ENCODE assay signal across 1 cellular context in genomic region chr20:30376767-30377658, GRCh38.
A peak's percentile ranks its signal among the peaks of the same experiment; 100 is the strongest.
TF ChIP-seq lines count a peak whose summit lies in the region.

No MANE protein-coding gene starts in this region.

TF ChIP-seq in HepG2, 621 proteins besides CTCF, POLR2A, EP300 and RAD21 (continued from another document and continues in another):
- TF ChIP-seq, protein P1, sequence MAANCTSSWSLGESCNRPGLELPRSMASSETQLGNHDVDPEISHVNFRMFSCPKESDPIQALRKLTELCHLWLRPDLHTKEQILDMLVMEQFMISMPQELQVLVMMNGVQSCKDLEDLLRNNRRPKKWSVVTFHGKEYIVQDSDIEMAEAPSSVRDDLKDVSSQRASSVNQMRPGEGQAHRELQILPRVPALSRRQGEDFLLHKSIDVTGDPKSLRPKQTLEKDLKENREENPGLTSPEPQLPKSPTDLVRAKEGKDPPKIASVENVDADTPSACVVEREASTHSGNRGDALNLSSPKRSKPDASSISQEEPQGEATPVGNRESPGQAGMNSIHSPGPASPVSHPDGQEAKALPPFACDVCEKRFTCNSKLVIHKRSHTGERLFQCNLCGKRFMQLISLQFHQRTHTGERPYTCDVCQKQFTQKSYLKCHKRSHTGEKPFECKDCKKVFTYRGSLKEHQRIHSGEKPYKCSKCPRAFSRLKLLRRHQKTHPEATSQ (CRISPR knock-in tag; IDR thresholded peaks at IDR 0.05; ENCODE audit: borderline replicate concordance) = no peak; the same call in 1 of the 2 replicates
- TF ChIP-seq ZFP62 (CRISPR knock-in tag; IDR thresholded peaks at IDR 0.05) (no peak), ZNF160 (CRISPR knock-in tag; IDR thresholded peaks at IDR 0.05) (peak; percentile 83), SMARCC2 (IDR thresholded peaks at IDR 0.05) (no peak), NFYC (CRISPR knock-in tag; IDR thresholded peaks at IDR 0.05) (no peak), CHD4 (IDR thresholded peaks at IDR 0.05; ENCODE audit: borderline replicate concordance, low read length) (no peak), TBX2 (CRISPR knock-in tag; IDR thresholded peaks at IDR 0.05; ENCODE audit: borderline replicate concordance) (peak; percentile 77; the same call in 1 of the 2 replicates), KLF11 (CRISPR knock-in tag; IDR thresholded peaks at IDR 0.05) (0 out of 2 replicates have a peak, but pooled peaks have one; percentile 71), CENPX (CRISPR knock-in tag; IDR thresholded peaks at IDR 0.05) (no peak), AHR (CRISPR knock-in tag; IDR thresholded peaks at IDR 0.05) (0 out of 2 replicates have a peak, but pooled peaks have one; percentile 79), GATAD1 (CRISPR knock-in tag; IDR thresholded peaks at IDR 0.05) (peak; percentile 90), ZFY (CRISPR knock-in tag; IDR thresholded peaks at IDR 0.05) (peak; percentile 94), ZNF34 (CRISPR knock-in tag; IDR thresholded peaks at IDR 0.05; ENCODE audit: borderline replicate concordance) (no peak), ZNF501 (CRISPR knock-in tag; IDR thresholded peaks at IDR 0.05) (peak; percentile 91), ZNF354B (CRISPR knock-in tag; IDR thresholded peaks at IDR 0.05) (no peak), MXI1 (IDR thresholded peaks at IDR 0.05; ENCODE audit: borderline replicate concordance, low read depth, low read length) (peak; percentile 43; the same call in 1 of the 3 replicates), GATAD2A (CRISPR knock-in tag; IDR thresholded peaks at IDR 0.05) (peak; percentile 49; the same call in 1 of the 2 replicates), DZIP1 (CRISPR knock-in tag; IDR thresholded peaks at IDR 0.05) (no peak; the same call in 1 of the 2 replicates), NRL (CRISPR knock-in tag; IDR thresholded peaks at IDR 0.05; ENCODE audit: borderline replicate concordance) (peak; percentile 89; the same call in 1 of the 2 replicates), SSRP1 (CRISPR knock-in tag; IDR thresholded peaks at IDR 0.05) (no peak), ELF1 (CRISPR knock-in tag; IDR thresholded peaks at IDR 0.05) (peak; percentile 82), ZNF367 (CRISPR knock-in tag; IDR thresholded peaks at IDR 0.05; ENCODE audit: borderline replicate concordance) (no peak), ISL2 (CRISPR knock-in tag; IDR thresholded peaks at IDR 0.05) (peak; percentile 67), SNAI1 (CRISPR knock-in tag; IDR thresholded peaks at IDR 0.05; ENCODE audit: borderline replicate concordance) (no peak), ZBTB49 (CRISPR knock-in tag; IDR thresholded peaks at IDR 0.05; ENCODE audit: borderline replicate concordance) (no peak), SP1 (IDR thresholded peaks at IDR 0.05) (no peak), SP1 (CRISPR knock-in tag; IDR thresholded peaks at IDR 0.05) (peak; percentile 74; the same call in 1 of the 2 replicates), RORA (CRISPR knock-in tag; IDR thresholded peaks at IDR 0.05) (no peak), DMAP1 (CRISPR knock-in tag; IDR thresholded peaks at IDR 0.05) (peak; percentile 82), AGO1 (IDR thresholded peaks at IDR 0.05; ENCODE audit: low read depth, low read length, poor library complexity, severe bottlenecking) (no peak), HNF1B (CRISPR knock-in tag; IDR thresholded peaks at IDR 0.05) (peak; percentile 85), ZNF530 (CRISPR knock-in tag; IDR thresholded peaks at IDR 0.05; ENCODE audit: low read depth) (no peak), MTF2 (CRISPR knock-in tag; IDR thresholded peaks at IDR 0.05; ENCODE audit: borderline replicate concordance) (peak; percentile 71; the same call in 1 of the 2 replicates), HOXA7 (CRISPR knock-in tag; IDR thresholded peaks at IDR 0.05) (no peak), GLI4 (CRISPR knock-in tag; IDR thresholded peaks at IDR 0.05; ENCODE audit: borderline replicate concordance) (no peak; the same call in 1 of the 2 replicates), HBP1 (CRISPR knock-in tag; IDR thresholded peaks at IDR 0.05; ENCODE audit: low read depth) (peak; percentile 95), ZNF543 (CRISPR knock-in tag; IDR thresholded peaks at IDR 0.05) (peak; percentile 59), CCDC6 (CRISPR knock-in tag; IDR thresholded peaks at IDR 0.05) (peak; percentile 87; the same call in 1 of the 2 replicates)
- TF ChIP-seq, protein P2, sequence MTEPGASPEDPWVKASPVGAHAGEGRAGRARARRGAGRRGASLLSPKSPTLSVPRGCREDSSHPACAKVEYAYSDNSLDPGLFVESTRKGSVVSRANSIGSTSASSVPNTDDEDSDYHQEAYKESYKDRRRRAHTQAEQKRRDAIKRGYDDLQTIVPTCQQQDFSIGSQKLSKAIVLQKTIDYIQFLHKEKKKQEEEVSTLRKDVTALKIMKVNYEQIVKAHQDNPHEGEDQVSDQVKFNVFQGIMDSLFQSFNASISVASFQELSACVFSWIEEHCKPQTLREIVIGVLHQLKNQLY (CRISPR knock-in tag; IDR thresholded peaks at IDR 0.05) = no peak
- TF ChIP-seq, protein P3, sequence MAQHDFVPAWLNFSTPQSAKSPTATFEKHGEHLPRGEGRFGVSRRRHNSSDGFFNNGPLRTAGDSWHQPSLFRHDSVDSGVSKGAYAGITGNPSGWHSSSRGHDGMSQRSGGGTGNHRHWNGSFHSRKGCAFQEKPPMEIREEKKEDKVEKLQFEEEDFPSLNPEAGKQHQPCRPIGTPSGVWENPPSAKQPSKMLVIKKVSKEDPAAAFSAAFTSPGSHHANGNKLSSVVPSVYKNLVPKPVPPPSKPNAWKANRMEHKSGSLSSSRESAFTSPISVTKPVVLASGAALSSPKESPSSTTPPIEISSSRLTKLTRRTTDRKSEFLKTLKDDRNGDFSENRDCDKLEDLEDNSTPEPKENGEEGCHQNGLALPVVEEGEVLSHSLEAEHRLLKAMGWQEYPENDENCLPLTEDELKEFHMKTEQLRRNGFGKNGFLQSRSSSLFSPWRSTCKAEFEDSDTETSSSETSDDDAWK (CRISPR knock-in tag; IDR thresholded peaks at IDR 0.05) = no peak
- TF ChIP-seq, protein P4, sequence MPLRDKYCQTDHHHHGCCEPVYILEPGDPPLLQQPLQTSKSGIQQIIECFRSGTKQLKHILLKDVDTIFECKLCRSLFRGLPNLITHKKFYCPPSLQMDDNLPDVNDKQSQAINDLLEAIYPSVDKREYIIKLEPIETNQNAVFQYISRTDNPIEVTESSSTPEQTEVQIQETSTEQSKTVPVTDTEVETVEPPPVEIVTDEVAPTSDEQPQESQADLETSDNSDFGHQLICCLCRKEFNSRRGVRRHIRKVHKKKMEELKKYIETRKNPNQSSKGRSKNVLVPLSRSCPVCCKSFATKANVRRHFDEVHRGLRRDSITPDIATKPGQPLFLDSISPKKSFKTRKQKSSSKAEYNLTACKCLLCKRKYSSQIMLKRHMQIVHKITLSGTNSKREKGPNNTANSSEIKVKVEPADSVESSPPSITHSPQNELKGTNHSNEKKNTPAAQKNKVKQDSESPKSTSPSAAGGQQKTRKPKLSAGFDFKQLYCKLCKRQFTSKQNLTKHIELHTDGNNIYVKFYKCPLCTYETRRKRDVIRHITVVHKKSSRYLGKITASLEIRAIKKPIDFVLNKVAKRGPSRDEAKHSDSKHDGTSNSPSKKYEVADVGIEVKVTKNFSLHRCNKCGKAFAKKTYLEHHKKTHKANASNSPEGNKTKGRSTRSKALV (CRISPR knock-in tag; IDR thresholded peaks at IDR 0.05) = no peak
- TF ChIP-seq, protein P5, sequence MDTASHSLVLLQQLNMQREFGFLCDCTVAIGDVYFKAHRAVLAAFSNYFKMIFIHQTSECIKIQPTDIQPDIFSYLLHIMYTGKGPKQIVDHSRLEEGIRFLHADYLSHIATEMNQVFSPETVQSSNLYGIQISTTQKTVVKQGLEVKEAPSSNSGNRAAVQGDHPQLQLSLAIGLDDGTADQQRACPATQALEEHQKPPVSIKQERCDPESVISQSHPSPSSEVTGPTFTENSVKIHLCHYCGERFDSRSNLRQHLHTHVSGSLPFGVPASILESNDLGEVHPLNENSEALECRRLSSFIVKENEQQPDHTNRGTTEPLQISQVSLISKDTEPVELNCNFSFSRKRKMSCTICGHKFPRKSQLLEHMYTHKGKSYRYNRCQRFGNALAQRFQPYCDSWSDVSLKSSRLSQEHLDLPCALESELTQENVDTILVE (CRISPR knock-in tag; IDR thresholded peaks at IDR 0.05) = peak; percentile 61
- TF ChIP-seq, protein P6, sequence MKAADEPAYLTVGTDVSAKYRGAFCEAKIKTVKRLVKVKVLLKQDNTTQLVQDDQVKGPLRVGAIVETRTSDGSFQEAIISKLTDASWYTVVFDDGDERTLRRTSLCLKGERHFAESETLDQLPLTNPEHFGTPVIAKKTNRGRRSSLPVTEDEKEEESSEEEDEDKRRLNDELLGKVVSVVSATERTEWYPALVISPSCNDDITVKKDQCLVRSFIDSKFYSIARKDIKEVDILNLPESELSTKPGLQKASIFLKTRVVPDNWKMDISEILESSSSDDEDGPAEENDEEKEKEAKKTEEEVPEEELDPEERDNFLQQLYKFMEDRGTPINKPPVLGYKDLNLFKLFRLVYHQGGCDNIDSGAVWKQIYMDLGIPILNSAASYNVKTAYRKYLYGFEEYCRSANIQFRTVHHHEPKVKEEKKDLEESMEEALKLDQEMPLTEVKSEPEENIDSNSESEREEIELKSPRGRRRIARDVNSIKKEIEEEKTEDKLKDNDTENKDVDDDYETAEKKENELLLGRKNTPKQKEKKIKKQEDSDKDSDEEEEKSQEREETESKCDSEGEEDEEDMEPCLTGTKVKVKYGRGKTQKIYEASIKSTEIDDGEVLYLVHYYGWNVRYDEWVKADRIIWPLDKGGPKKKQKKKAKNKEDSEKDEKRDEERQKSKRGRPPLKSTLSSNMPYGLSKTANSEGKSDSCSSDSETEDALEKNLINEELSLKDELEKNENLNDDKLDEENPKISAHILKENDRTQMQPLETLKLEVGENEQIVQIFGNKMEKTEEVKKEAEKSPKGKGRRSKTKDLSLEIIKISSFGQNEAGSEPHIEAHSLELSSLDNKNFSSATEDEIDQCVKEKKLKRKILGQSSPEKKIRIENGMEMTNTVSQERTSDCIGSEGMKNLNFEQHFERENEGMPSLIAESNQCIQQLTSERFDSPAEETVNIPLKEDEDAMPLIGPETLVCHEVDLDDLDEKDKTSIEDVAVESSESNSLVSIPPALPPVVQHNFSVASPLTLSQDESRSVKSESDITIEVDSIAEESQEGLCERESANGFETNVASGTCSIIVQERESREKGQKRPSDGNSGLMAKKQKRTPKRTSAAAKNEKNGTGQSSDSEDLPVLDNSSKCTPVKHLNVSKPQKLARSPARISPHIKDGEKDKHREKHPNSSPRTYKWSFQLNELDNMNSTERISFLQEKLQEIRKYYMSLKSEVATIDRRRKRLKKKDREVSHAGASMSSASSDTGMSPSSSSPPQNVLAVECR (CRISPR knock-in tag; IDR thresholded peaks at IDR 0.05; ENCODE audit: borderline replicate concordance) = peak; percentile 93
- TF ChIP-seq, protein P7, sequence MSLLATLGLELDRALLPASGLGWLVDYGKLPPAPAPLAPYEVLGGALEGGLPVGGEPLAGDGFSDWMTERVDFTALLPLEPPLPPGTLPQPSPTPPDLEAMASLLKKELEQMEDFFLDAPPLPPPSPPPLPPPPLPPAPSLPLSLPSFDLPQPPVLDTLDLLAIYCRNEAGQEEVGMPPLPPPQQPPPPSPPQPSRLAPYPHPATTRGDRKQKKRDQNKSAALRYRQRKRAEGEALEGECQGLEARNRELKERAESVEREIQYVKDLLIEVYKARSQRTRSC (CRISPR knock-in tag; IDR thresholded peaks at IDR 0.05; ENCODE audit: low read depth) = no peak
